Comparison of ENCODE assay signal across 23 cellular contexts in genomic region chrX:109040057-109040456, GRCh38.
"Had no signal": no experiment of that assay in that cellular context is flagged by ENCODE, and none has a peak within 500 bp of the region (broad histone marks: within the 10 kb centered on the region; RNA-seq: fewer than 3 reads in every experiment).

No MANE protein-coding gene starts in this region.

- ATAC-seq: gastrocnemius medialis, left colon, natural killer cell, right cardiac atrium had no signal

- FAIRE-seq: small intestine had no signal

- H3K4me1 Mint-ChIP-seq: central memory CD8-positive, alpha-beta T cell; natural killer cell had no signal

- H3K9me3 ChIP-seq: esophagus muscularis mucosa, gastrocnemius medialis, ovary, suprapubic skin, thyroid gland, uterus had no signal

- H3K4me1 ChIP-seq: esophagus muscularis mucosa, gastrocnemius medialis, suprapubic skin, thyroid gland, uterus had no signal

- H3K27me3 Mint-ChIP-seq: central memory CD8-positive, alpha-beta T cell; progenitor cell of endocrine pancreas; type B pancreatic cell had no signal

- DNase-seq: cortex of kidney; dorsolateral prefrontal cortex; effector memory CD4-positive, alpha-beta T cell; gastrocnemius medialis; glutamatergic neuron; left colon; mammary epithelial cell; natural killer cell; nucleus accumbens; ovary; right cardiac atrium; small intestine; stimulated activated CD4-positive, alpha-beta T cell treated with anti-CD3 and anti-CD28 coated beads, Interleukin-12 subunit alpha, Interleukin-12 subunit beta, amount 100 ng/mL, for 4 hours; stimulated activated CD4-positive, alpha-beta T cell treated with anti-CD3 and anti-CD28 coated beads, Interleukin-2, amount 100 ng/mL, for 48 hours; stimulated activated naive CD4-positive, alpha-beta T cell treated with Interleukin-2 at 50 U/mL for 16 hours; thyroid gland; uterus had no signal

- H3K4me3 Mint-ChIP-seq: central memory CD8-positive, alpha-beta T cell; natural killer cell; type B pancreatic cell had no signal

- H3K9me3 Mint-ChIP-seq: type B pancreatic cell had no signal

- H3K4me3 ChIP-seq: dorsolateral prefrontal cortex, esophagus muscularis mucosa, gastrocnemius medialis, ovary, suprapubic skin, thyroid gland, uterus had no signal

- H3K36me3 ChIP-seq: esophagus muscularis mucosa, gastrocnemius medialis, ovary, suprapubic skin, thyroid gland, uterus had no signal

- H3K27ac ChIP-seq: dorsolateral prefrontal cortex, epithelial cell of prostate, esophagus muscularis mucosa, gastrocnemius medialis, ovary, suprapubic skin, thyroid gland, uterus had no signal

- H3K36me3 Mint-ChIP-seq: natural killer cell, type B pancreatic cell had no signal

- H3K27ac Mint-ChIP-seq: natural killer cell, type B pancreatic cell had no signal

- H3K27me3 ChIP-seq: esophagus muscularis mucosa, gastrocnemius medialis, ovary, suprapubic skin, thyroid gland, uterus had no signal
